ENCODE assay signal across 9 cellular contexts in the genomic region with DNA sequence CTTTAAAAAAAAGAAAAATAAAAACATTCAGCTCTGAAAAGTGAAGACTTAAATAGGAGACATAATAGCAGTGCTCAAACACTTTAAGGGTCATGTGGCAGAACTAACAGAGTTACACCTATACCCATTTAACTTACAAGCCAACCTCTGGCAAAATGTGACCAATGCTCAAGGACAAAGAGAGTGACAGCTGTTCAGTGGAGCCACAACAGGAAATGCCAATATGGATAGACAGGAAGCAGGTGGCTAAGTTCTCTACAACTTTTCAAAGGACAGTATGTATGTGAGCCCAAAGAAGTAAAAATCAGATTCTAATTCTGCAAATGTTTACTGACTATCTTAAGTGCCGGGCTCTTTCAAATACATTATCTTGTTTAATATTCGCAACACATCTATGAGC. TPM values are rescaled to one million over a fixed set of nuclear protein-coding genes. Genes with fewer than 3 reads are reported as not detected.
A peak's percentile ranks its signal among the peaks of the same experiment; 100 is the strongest.
DNase-seq lines count a peak whose midpoint lies in the region; ATAC-seq and TF ChIP-seq lines count a peak whose summit lies in the region.
"Had no signal": no experiment of that assay in that cellular context is flagged by ENCODE, and none has a peak within 500 bp of the region (broad histone marks: within the 10 kb centered on the region; RNA-seq: fewer than 3 reads in every experiment).

No MANE protein-coding gene starts in this region.

- H3K9me3 ChIP-seq in KOPT-K1 (ENCODE audit: insufficient read depth, low read length, poor library complexity, severe bottlenecking) = no peaks in the 10 kb centered on the region
- no peaks in the 10 kb centered on the region for H3K9me3 ChIP-seq in neural cell (ENCODE audit: low read length)

- DNase-seq in ELR (ENCODE audit: low read depth) = peak; percentile 18
- peak; percentile 17 for DNase-seq in UCSD-AML1 (lab: John Stamatoyannopoulos, UW; ENCODE audit: unreplicated experiment)
- DNase-seq in NCI-H1694 treated with DMSO at 0.1 percent for 48 hours (lab: John Stamatoyannopoulos, UW) = no peak
- DNase-seq in NCI-H146 (lab: John Stamatoyannopoulos, UW) = no peak
- DNase-seq: activated T-cell treated with anti-CD3 and anti-CD28 coated beads for 4 hours had no signal

- TF ChIP-seq EP300 in neural cell (conservative IDR thresholded peaks at IDR 0.05; ENCODE audit: poor library complexity, severe bottlenecking) = no peak

- H3K36me3 ChIP-seq in KOPT-K1 (ENCODE audit: insufficient read depth, low read length) = no peaks in the 10 kb centered on the region; the same call in none of the 2 replicates
- H3K36me3 ChIP-seq in neural cell (ENCODE audit: insufficient read depth, low read length) = no peaks in the 10 kb centered on the region

- H3K79me2 ChIP-seq in neural cell (replicated peaks; ENCODE audit: insufficient read depth, low read length) = peaks cover 58% of the 10 kb centered on the region

- TF ChIP-seq RAD21 in neural cell (conservative IDR thresholded peaks at IDR 0.05) = no peak

- TF ChIP-seq CTCF in neural cell (IDR thresholded peaks at IDR 0.05; ENCODE audit: poor library complexity, severe bottlenecking) = no peak

- H3K4me3 ChIP-seq in neural cell (ENCODE audit: low read length) = peak overlapping the region; percentile 93

- no peak overlapping the region for H2AFZ ChIP-seq in neural cell (ENCODE audit: low read depth, low read length)

- H4K20me1 ChIP-seq in neural cell (ENCODE audit: insufficient read depth) = peaks cover 8% of the 10 kb centered on the region

- no peaks in the 10 kb centered on the region for H3K27me3 ChIP-seq in neural cell (ENCODE audit: insufficient read depth, low read depth, low read length)

- H3K4me2 ChIP-seq in neural cell (ENCODE audit: low read length) = peak overlapping the region; percentile 94

- no peaks in the 10 kb centered on the region for H3F3A ChIP-seq in neural cell (ENCODE audit: insufficient read depth, low read length, poor library complexity, severe bottlenecking)

- no peak overlapping the region for H3K9ac ChIP-seq in neural cell (ENCODE audit: low read length)

- H3K27ac ChIP-seq in KOPT-K1 (ENCODE audit: low read depth, low read length, poor library complexity, severe bottlenecking) (peak overlapping the region; percentile 84), neural cell (ENCODE audit: low read length) (no peak overlapping the region)

- no peak for ATAC-seq in GM18861 (IDR thresholded peaks at IDR 0.05; ENCODE audit: unreplicated experiment)
- no peak for ATAC-seq in GM19397 (IDR thresholded peaks at IDR 0.05; ENCODE audit: unreplicated experiment)

- H3K9me2 ChIP-seq in neural cell (ENCODE audit: insufficient read depth, low read length) = no peaks in the 10 kb centered on the region

TF ChIP-seq in neural cell, 6 proteins besides CTCF, POLR2A, EP300 and RAD21:
- no peak for TF ChIP-seq SMC3 (conservative IDR thresholded peaks at IDR 0.05; ENCODE audit: poor library complexity)
- no peak for TF ChIP-seq TAF1 (IDR thresholded peaks at IDR 0.05; ENCODE audit: low read depth)
- TF ChIP-seq, protein P1, sequence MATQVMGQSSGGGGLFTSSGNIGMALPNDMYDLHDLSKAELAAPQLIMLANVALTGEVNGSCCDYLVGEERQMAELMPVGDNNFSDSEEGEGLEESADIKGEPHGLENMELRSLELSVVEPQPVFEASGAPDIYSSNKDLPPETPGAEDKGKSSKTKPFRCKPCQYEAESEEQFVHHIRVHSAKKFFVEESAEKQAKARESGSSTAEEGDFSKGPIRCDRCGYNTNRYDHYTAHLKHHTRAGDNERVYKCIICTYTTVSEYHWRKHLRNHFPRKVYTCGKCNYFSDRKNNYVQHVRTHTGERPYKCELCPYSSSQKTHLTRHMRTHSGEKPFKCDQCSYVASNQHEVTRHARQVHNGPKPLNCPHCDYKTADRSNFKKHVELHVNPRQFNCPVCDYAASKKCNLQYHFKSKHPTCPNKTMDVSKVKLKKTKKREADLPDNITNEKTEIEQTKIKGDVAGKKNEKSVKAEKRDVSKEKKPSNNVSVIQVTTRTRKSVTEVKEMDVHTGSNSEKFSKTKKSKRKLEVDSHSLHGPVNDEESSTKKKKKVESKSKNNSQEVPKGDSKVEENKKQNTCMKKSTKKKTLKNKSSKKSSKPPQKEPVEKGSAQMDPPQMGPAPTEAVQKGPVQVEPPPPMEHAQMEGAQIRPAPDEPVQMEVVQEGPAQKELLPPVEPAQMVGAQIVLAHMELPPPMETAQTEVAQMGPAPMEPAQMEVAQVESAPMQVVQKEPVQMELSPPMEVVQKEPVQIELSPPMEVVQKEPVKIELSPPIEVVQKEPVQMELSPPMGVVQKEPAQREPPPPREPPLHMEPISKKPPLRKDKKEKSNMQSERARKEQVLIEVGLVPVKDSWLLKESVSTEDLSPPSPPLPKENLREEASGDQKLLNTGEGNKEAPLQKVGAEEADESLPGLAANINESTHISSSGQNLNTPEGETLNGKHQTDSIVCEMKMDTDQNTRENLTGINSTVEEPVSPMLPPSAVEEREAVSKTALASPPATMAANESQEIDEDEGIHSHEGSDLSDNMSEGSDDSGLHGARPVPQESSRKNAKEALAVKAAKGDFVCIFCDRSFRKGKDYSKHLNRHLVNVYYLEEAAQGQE (IDR thresholded peaks at IDR 0.05; ENCODE audit: borderline replicate concordance) = no peak
- no peak for TF ChIP-seq EZH2 (IDR thresholded peaks at IDR 0.05; ENCODE audit: borderline replicate concordance, insufficient read depth, low read length, poor library complexity, severe bottlenecking)
- no peak for TF ChIP-seq MXI1 (conservative IDR thresholded peaks at IDR 0.05; ENCODE audit: poor library complexity, severe bottlenecking)
- TF ChIP-seq POLR2AphosphoS5 (IDR thresholded peaks at IDR 0.05) = no peak

RNA-seq across cellular contexts. Expression of a gene that starts 3.4 kb away (rescaled TPM):
- 25.0 and 27.1 TPM in 2 replicates for polyA plus RNA-seq in neural cell
- polyA minus RNA-seq in neural cell = 87.2 and 107 TPM in 2 replicates

Comparison
In these comparisons a context has a peak if more than half of its experiments do, and no peak if none do; other contexts are left out.
1. DNase-seq: peak in ELR (single experiment) and UCSD-AML1 (single experiment); none in NCI-H1694 treated with DMSO at 0.1 percent for 48 hours (single experiment) and NCI-H146 (single experiment).